17 cellular contexts compared by ENCODE assay signal in the genomic region with DNA sequence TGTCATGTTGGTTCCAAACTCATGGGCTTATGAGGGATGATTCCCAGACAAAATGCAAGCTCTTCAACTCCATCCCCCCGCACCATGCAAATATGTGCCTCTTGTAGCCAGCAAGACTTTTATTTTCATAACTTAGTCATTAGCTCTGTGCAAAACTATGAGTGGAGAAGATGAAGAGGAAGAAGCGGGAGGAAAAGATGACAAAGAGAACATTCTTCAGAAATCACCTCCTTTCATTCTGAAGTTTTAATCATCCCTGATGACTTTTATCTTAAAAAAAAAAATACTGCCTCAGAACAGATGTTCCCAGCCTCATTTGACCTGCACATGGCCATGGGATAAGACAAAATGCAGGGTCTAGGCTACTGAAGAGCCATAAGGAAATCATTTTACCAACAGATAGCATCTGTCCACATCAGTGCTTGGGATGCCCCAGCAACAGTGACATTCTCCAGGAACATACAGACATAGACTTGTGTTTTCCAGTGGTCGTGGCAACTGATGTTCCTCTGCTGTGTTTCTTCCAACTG.
A peak's percentile ranks its signal among the peaks of the same experiment; 100 is the strongest.
DNase-seq lines count a peak whose midpoint lies in the region; ATAC-seq and TF ChIP-seq lines count a peak whose summit lies in the region.
"Had no signal": no experiment of that assay in that cellular context is flagged by ENCODE, and none has a peak within 500 bp of the region (broad histone marks: within the 10 kb centered on the region; RNA-seq: fewer than 3 reads in every experiment).

No MANE protein-coding gene starts in this region.

- no peaks in the 10 kb centered on the region for H3K9me3 ChIP-seq in heart left ventricle
- H3K9me3 ChIP-seq: Peyer's patch had no signal

- H3K4me3 ChIP-seq in heart left ventricle (no peak overlapping the region), dorsolateral prefrontal cortex (no peak overlapping the region)
- H3K4me3 ChIP-seq: GM12878, Peyer's patch had no signal

- no peaks in the 10 kb centered on the region for H3K36me3 ChIP-seq in heart left ventricle
- H3K36me3 ChIP-seq: Peyer's patch had no signal

- no peak for TF ChIP-seq POLR2A in heart left ventricle (IDR thresholded peaks at IDR 0.05)

- H3K27ac ChIP-seq in heart left ventricle: no peak overlapping the region
- H3K27ac ChIP-seq in dorsolateral prefrontal cortex: no peak overlapping the region
- H3K27ac ChIP-seq: C4-2B, Peyer's patch had no signal

- ATAC-seq in heart left ventricle: no peak
- ATAC-seq: GM12878 had no signal

- peaks cover 0 to 9% (median 0%) of the 10 kb centered on the region in 9 donors for H3K27me3 ChIP-seq in heart left ventricle
- H3K27me3 ChIP-seq in dorsolateral prefrontal cortex: no peaks in the 10 kb centered on the region
- H3K27me3 ChIP-seq: Peyer's patch had no signal

- DNase-seq in GM04503 (ENCODE audit: low read depth) (peak; percentile 72), astrocyte of the hippocampus (ENCODE audit: low read depth, low spot score) (peak; percentile 9), fibroblast of peridontal ligament (ENCODE audit: extremely low read depth) (peak; percentile 20), heart left ventricle (no peak), dorsolateral prefrontal cortex (no peak), 8988T (no peak)
- DNase-seq in activated T-cell treated with anti-CD3 and anti-CD28 coated beads, Interleukin-2, amount 50 U/mL, for 1 hour: no peak
- DNase-seq: DMS153, HCEC 1CT, MV-4-11, NCI-H1436, NCI-H2029 treated with DMSO at 0.1 percent for 48 hours, NCI-H510A, Peyer's patch, SHP77 had no signal

- intact Hi-C loops in heart left ventricle (cut with DNase I) (no loop called here), dorsolateral prefrontal cortex (cut with DNase I) (no loop called here)

- TF ChIP-seq CTCF in heart left ventricle (IDR thresholded peaks at IDR 0.05) (no peak), dorsolateral prefrontal cortex (IDR thresholded peaks at IDR 0.05 in 54 of 56, conservative IDR thresholded peaks at IDR 0.05 in 2 of 56; ENCODE audit: low read depth in 1 of 56, partially characterized antibody in 56 of 56) (no peak)

- H3K4me1 ChIP-seq in heart left ventricle: no peaks in the 10 kb centered on the region
- H3K4me1 ChIP-seq: Peyer's patch had no signal

- WGBS in heart left ventricle, 4 donors: 58 to 72% (median 67%) methylated on average over 3 of the region's 3 CpGs

Comparison
In these comparisons a context has a peak if more than half of its experiments do, and no peak if none do; other contexts are left out.
1. DNase-seq: peak in GM04503 (single experiment), astrocyte of the hippocampus (single experiment) and fibroblast of peridontal ligament (single experiment); none in heart left ventricle (0 of 5), dorsolateral prefrontal cortex (0 of 10), 8988T (single experiment) and activated T-cell treated with anti-CD3 and anti-CD28 coated beads, Interleukin-2, amount 50 U/mL, for 1 hour (single experiment).